Comparison of ENCODE assay signal across 8 cellular contexts in genomic region chr1:778451-779278, GRCh38.
DNase-seq lines count a peak whose midpoint lies in the region; ATAC-seq and TF ChIP-seq lines count a peak whose summit lies in the region.
"Not testable (repeated sequence)": the region's sequence is repeated elsewhere in the genome, so short reads cannot be mapped to it uniquely, and the experiment has no call there.

No MANE protein-coding gene starts in this region.

- DNase-seq in Caki2 (ENCODE audit: low read depth) (peak; percentile 99), T-helper 1 cell (peak; percentile 98 to 100 (median 98)), amniotic epithelial cell (ENCODE audit: low read depth) (peak; percentile 97), glomerular endothelial cell (ENCODE audit: extremely low read depth, low read depth, low spot score) (peak; percentile 80), nephron progenitor cell (peak; percentile 97)
- peak; percentile 95 to 98 for DNase-seq in stimulated activated CD8-positive, alpha-beta memory T cell treated with anti-CD3 and anti-CD28 coated beads, Interleukin-4, amount 100 ng/mL, for 4 hours (ENCODE audit: low read depth in 2 of 2, low spot score in 1 of 2)

- H3K27ac Mint-ChIP-seq in nephron progenitor cell: peak overlapping the region; percentile 100

- not testable (repeated sequence) for H3K27me3 Mint-ChIP-seq in nephron progenitor cell (ENCODE audit: low read depth, poor library complexity)

- H3K9me3 Mint-ChIP-seq in nephron progenitor cell: not testable (repeated sequence)

- not testable (repeated sequence) for TF ChIP-seq CTCF in nephron progenitor cell (IDR thresholded peaks at IDR 0.05)

- in situ Hi-C loops in Caki2 (cut with HindIII; ENCODE audit: low pct_unique_long_range_greater_than_20kb, low sequenced_read_pairs): not testable (repeated sequence)

- H3K36me3 Mint-ChIP-seq in nephron progenitor cell (ENCODE audit: low read depth): not testable (repeated sequence)

- H3K4me3 Mint-ChIP-seq in nephron progenitor cell: peak overlapping the region; percentile 98

- ATAC-seq in GM19467 (IDR thresholded peaks at IDR 0.05; ENCODE audit: unreplicated experiment): peak; percentile 100
- peak; percentile 100 for ATAC-seq in HG03439 (IDR thresholded peaks at IDR 0.05; ENCODE audit: unreplicated experiment)

- not testable (repeated sequence) for H3K4me1 Mint-ChIP-seq in nephron progenitor cell

Comparison
In these comparisons a context has a peak if more than half of its experiments do, and no peak if none do; other contexts are left out.
1. Peak in every context shown above with its lines: DNase-seq and ATAC-seq.